In genomic region chr1:156081174-156082110, GRCh38 we compare ENCODE assay signal across 1 cellular context.
TF ChIP-seq lines count a peak whose summit lies in the region.

No MANE protein-coding gene starts in this region.

TF ChIP-seq in GM12878, 131 proteins besides CTCF, POLR2A, EP300 and RAD21:
- no peak for TF ChIP-seq EZH2 (IDR thresholded peaks at IDR 0.05; ENCODE audit: borderline replicate concordance, control insufficient read depth, low read depth, low read length)
- TF ChIP-seq ESRRA (IDR thresholded peaks at IDR 0.05; ENCODE audit: low read length): no peak
- 0 out of 2 replicates have a peak, but pooled peaks have one; percentile 33 for TF ChIP-seq MAX (IDR thresholded peaks at IDR 0.05; ENCODE audit: low read depth, low read length)
- no peak for TF ChIP-seq ZNF24 (IDR thresholded peaks at IDR 0.05)
- TF ChIP-seq EGR1 (IDR thresholded peaks at IDR 0.05; ENCODE audit: borderline replicate concordance in 1 of 2, low read depth in 2 of 2, low read length in 2 of 2): peak in 1 of 2 experiments; percentile 84; a peak in 1 of 3 replicates
- TF ChIP-seq BHLHE40 (IDR thresholded peaks at IDR 0.05; ENCODE audit: borderline replicate concordance in 1 of 2, low read depth in 2 of 2, low read length in 1 of 2): peak in 1 of 2 experiments; percentile 37; a peak in 1 of 4 replicates
- no peak for TF ChIP-seq STAT3 (IDR thresholded peaks at IDR 0.05; ENCODE audit: low read depth, low read length)
TF ChIP-seq in GM12878: peak in this region for 3.
